ENCODE assay signal across 1 cellular context in genomic region chr11:32435511-32435946, GRCh38.
TF ChIP-seq lines count a peak whose summit lies in the region.

Gene WT1 (minus strand): TSS chr11:32435539.

TF ChIP-seq in K562, 482 proteins besides CTCF, POLR2A, EP300 and RAD21 (continued from another document and continues in another):
- TF ChIP-seq, protein P1, sequence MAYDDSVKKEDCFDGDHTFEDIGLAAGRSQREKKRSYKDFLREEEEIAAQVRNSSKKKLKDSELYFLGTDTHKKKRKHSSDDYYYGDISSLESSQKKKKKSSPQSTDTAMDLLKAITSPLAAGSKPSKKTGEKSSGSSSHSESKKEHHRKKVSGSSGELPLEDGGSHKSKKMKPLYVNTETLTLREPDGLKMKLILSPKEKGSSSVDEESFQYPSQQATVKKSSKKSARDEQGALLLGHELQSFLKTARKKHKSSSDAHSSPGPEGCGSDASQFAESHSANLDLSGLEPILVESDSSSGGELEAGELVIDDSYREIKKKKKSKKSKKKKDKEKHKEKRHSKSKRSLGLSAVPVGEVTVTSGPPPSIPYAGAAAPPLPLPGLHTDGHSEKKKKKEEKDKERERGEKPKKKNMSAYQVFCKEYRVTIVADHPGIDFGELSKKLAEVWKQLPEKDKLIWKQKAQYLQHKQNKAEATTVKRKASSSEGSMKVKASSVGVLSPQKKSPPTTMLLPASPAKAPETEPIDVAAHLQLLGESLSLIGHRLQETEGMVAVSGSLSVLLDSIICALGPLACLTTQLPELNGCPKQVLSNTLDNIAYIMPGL (CRISPR knock-in tag; IDR thresholded peaks at IDR 0.05): no peak
- no peak for TF ChIP-seq CHD2 (IDR thresholded peaks at IDR 0.05; ENCODE audit: low read depth, low read length)
- TF ChIP-seq, protein P2, sequence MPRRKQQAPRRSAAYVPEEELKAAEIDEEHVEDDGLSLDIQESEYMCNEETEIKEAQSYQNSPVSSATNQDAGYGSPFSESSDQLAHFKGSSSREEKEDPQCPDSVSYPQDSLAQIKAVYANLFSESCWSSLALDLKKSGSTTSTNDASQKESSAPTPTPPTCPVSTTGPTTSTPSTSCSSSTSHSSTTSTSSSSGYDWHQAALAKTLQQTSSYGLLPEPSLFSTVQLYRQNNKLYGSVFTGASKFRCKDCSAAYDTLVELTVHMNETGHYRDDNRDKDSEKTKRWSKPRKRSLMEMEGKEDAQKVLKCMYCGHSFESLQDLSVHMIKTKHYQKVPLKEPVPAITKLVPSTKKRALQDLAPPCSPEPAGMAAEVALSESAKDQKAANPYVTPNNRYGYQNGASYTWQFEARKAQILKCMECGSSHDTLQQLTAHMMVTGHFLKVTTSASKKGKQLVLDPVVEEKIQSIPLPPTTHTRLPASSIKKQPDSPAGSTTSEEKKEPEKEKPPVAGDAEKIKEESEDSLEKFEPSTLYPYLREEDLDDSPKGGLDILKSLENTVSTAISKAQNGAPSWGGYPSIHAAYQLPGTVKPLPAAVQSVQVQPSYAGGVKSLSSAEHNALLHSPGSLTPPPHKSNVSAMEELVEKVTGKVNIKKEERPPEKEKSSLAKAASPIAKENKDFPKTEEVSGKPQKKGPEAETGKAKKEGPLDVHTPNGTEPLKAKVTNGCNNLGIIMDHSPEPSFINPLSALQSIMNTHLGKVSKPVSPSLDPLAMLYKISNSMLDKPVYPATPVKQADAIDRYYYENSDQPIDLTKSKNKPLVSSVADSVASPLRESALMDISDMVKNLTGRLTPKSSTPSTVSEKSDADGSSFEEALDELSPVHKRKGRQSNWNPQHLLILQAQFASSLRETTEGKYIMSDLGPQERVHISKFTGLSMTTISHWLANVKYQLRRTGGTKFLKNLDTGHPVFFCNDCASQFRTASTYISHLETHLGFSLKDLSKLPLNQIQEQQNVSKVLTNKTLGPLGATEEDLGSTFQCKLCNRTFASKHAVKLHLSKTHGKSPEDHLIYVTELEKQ (CRISPR knock-in tag; IDR thresholded peaks at IDR 0.05): no peak
- TF ChIP-seq ZNF347 (CRISPR knock-in tag; IDR thresholded peaks at IDR 0.05; ENCODE audit: low read depth): no peak
- TF ChIP-seq ZNF551 (CRISPR knock-in tag; IDR thresholded peaks at IDR 0.05): no peak
- no peak for TF ChIP-seq JUN (IDR thresholded peaks at IDR 0.05; ENCODE audit: borderline replicate concordance, low read depth, low read length)
- TF ChIP-seq JUN (CRISPR knock-in tag; IDR thresholded peaks at IDR 0.05; ENCODE audit: borderline replicate concordance): no peak
- no peak for TF ChIP-seq RERE (CRISPR knock-in tag; IDR thresholded peaks at IDR 0.05; ENCODE audit: borderline replicate concordance)
- TF ChIP-seq SAP30 (IDR thresholded peaks at IDR 0.05; ENCODE audit: borderline replicate concordance, insufficient read depth, low read depth, low read length, poor library complexity, severe bottlenecking): no peak
- no peak for TF ChIP-seq CHCHD3 (CRISPR knock-in tag; IDR thresholded peaks at IDR 0.05)
- TF ChIP-seq ZNF639 (CRISPR knock-in tag; conservative IDR thresholded peaks at IDR 0.05 in 1 of 2, IDR thresholded peaks at IDR 0.05 in 1 of 2): 0 out of 4 replicates have a peak, but pooled peaks of 1 of the 2 experiments have one; percentile 23
- TF ChIP-seq ZNF384 (IDR thresholded peaks at IDR 0.05; ENCODE audit: low read depth, low read length): no peak
- TF ChIP-seq ZNF75A (CRISPR knock-in tag; IDR thresholded peaks at IDR 0.05): no peak
- TF ChIP-seq ZNF263 (CRISPR knock-in tag; IDR thresholded peaks at IDR 0.05; ENCODE audit: borderline replicate concordance): no peak; the same call in 1 of the 2 replicates
- no peak for TF ChIP-seq ZNF445 (CRISPR knock-in tag; IDR thresholded peaks at IDR 0.05; ENCODE audit: low read depth)
- TF ChIP-seq MCM5 (IDR thresholded peaks at IDR 0.05; ENCODE audit: low read depth): no peak
- no peak for TF ChIP-seq ZNF77 (CRISPR knock-in tag; IDR thresholded peaks at IDR 0.05)
- TF ChIP-seq, protein P3, sequence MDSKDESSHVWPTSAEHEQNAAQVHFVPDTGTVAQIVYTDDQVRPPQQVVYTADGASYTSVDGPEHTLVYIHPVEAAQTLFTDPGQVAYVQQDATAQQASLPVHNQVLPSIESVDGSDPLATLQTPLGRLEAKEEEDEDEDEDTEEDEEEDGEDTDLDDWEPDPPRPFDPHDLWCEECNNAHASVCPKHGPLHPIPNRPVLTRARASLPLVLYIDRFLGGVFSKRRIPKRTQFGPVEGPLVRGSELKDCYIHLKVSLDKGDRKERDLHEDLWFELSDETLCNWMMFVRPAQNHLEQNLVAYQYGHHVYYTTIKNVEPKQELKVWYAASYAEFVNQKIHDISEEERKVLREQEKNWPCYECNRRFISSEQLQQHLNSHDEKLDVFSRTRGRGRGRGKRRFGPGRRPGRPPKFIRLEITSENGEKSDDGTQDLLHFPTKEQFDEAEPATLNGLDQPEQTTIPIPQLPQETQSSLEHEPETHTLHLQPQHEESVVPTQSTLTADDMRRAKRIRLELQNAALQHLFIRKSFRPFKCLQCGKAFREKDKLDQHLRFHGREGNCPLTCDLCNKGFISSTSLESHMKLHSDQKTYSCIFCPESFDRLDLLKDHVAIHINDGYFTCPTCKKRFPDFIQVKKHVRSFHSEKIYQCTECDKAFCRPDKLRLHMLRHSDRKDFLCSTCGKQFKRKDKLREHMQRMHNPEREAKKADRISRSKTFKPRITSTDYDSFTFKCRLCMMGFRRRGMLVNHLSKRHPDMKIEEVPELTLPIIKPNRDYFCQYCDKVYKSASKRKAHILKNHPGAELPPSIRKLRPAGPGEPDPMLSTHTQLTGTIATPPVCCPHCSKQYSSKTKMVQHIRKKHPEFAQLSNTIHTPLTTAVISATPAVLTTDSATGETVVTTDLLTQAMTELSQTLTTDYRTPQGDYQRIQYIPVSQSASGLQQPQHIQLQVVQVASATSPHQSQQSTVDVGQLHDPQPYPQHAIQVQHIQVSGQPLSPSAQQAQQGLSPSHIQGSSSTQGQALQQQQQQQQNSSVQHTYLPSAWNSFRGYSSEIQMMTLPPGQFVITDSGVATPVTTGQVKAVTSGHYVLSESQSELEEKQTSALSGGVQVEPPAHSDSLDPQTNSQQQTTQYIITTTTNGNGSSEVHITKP (IDR thresholded peaks at IDR 0.05; ENCODE audit: partially characterized antibody): peak; percentile 54
- TF ChIP-seq TAF7 (tag; IDR thresholded peaks at IDR 0.05): no peak
- no peak for TF ChIP-seq SREBF1 (IDR thresholded peaks at IDR 0.05; ENCODE audit: borderline replicate concordance, low read depth, low read length)
- no peak for TF ChIP-seq NFE2L1 (tag; IDR thresholded peaks at IDR 0.05; ENCODE audit: borderline replicate concordance, low read depth)
- TF ChIP-seq SAFB2 (IDR thresholded peaks at IDR 0.05; ENCODE audit: borderline replicate concordance, low read depth, low read length, severe bottlenecking): no peak
- TF ChIP-seq ZFX (CRISPR knock-in tag; IDR thresholded peaks at IDR 0.05): peak; percentile 8; the same call in 1 of the 2 replicates
- TF ChIP-seq PML (IDR thresholded peaks at IDR 0.05; ENCODE audit: low read length): no peak; the same call in 1 of the 2 replicates
- no peak for TF ChIP-seq MAFG (tag; conservative IDR thresholded peaks at IDR 0.05)
- TF ChIP-seq HNRNPH1 (optimal IDR thresholded peaks at IDR 0.05; ENCODE audit: low read depth, low read length): no peak
- TF ChIP-seq ATF1 (CRISPR knock-in tag; IDR thresholded peaks at IDR 0.05): no peak
- peak; percentile 11; the same call in 1 of the 2 replicates for TF ChIP-seq ATF1 (tag; IDR thresholded peaks at IDR 0.05)
- no peak for TF ChIP-seq PATZ1 (CRISPR knock-in tag; IDR thresholded peaks at IDR 0.05; ENCODE audit: borderline replicate concordance)
- TF ChIP-seq MXI1 (IDR thresholded peaks at IDR 0.05; ENCODE audit: low read depth, low read length): no peak
- TF ChIP-seq SLC30A9 (CRISPR knock-in tag; IDR thresholded peaks at IDR 0.05): no peak
- no peak for TF ChIP-seq TGIF2 (CRISPR knock-in tag; IDR thresholded peaks at IDR 0.05)
- TF ChIP-seq NUFIP1 (IDR thresholded peaks at IDR 0.05; ENCODE audit: partially characterized antibody): no peak
- peak; percentile 37; the same call in 1 of the 2 replicates for TF ChIP-seq CREB1 (IDR thresholded peaks at IDR 0.05)
- 0 out of 2 replicates have a peak, but pooled peaks have one; percentile 15 for TF ChIP-seq CREB1 (CRISPR knock-in tag; IDR thresholded peaks at IDR 0.05)
- TF ChIP-seq HSF4 (CRISPR knock-in tag; IDR thresholded peaks at IDR 0.05; ENCODE audit: borderline replicate concordance): no peak
- TF ChIP-seq NFRKB (IDR thresholded peaks at IDR 0.05; ENCODE audit: low read depth): peak; percentile 43; the same call in 1 of the 2 replicates
- TF ChIP-seq TARDBP (IDR thresholded peaks at IDR 0.05): no peak
- no peak for TF ChIP-seq CBX5 (IDR thresholded peaks at IDR 0.05; ENCODE audit: borderline replicate concordance, low read depth)
- no peak for TF ChIP-seq ILK (tag; IDR thresholded peaks at IDR 0.05; ENCODE audit: borderline replicate concordance, low read depth)
- no peak for TF ChIP-seq SETDB1 (IDR thresholded peaks at IDR 0.05; ENCODE audit: low read length)
- no peak for TF ChIP-seq ARHGAP35 (IDR thresholded peaks at IDR 0.05; ENCODE audit: partially characterized antibody)
- no peak for TF ChIP-seq ATF2 (CRISPR knock-in tag; IDR thresholded peaks at IDR 0.05)
- TF ChIP-seq ZNF12 (CRISPR knock-in tag; IDR thresholded peaks at IDR 0.05): 0 out of 2 replicates have a peak, but pooled peaks have one; percentile 18
- no peak for TF ChIP-seq CBFA2T2 (conservative IDR thresholded peaks at IDR 0.05)
- TF ChIP-seq SIN3A (IDR thresholded peaks at IDR 0.05; ENCODE audit: borderline replicate concordance in 2 of 2, control insufficient read depth in 1 of 2, low read depth in 2 of 2, low read length in 2 of 2): peak; percentile 62 to 82; a peak in 2 of 4 replicates
- no peak for TF ChIP-seq ZNF23 (CRISPR knock-in tag; IDR thresholded peaks at IDR 0.05)
- TF ChIP-seq CXXC5 (CRISPR knock-in tag; IDR thresholded peaks at IDR 0.05): peak; percentile 73
- no peak for TF ChIP-seq SMARCC2 (IDR thresholded peaks at IDR 0.05; ENCODE audit: low read depth)
- no peak for TF ChIP-seq ZSCAN32 (CRISPR knock-in tag; IDR thresholded peaks at IDR 0.05)
